9 cellular contexts compared by ENCODE assay signal in genomic region chr7:125061776-125062397, GRCh38.
DNase-seq lines count a peak whose midpoint lies in the region; ATAC-seq and TF ChIP-seq lines count a peak whose summit lies in the region.
"Had no signal": no experiment of that assay in that cellular context is flagged by ENCODE, and none has a peak within 500 bp of the region (broad histone marks: within the 10 kb centered on the region; RNA-seq: fewer than 3 reads in every experiment).

No MANE protein-coding gene starts in this region.

- no peaks in the 10 kb centered on the region for H3K27me3 ChIP-seq in osteoblast (ENCODE audit: insufficient read depth, low read length)

- no peaks in the 10 kb centered on the region for H3K79me2 ChIP-seq in osteoblast (ENCODE audit: insufficient read depth, low read length)

- TF ChIP-seq CTCF in activated B cell treated with CpG ODN at 0.5 μM for 24 hours (IDR thresholded peaks at IDR 0.05) (no peak), osteoblast (IDR thresholded peaks at IDR 0.05; ENCODE audit: extremely low read depth, low read depth, low read length) (no peak)

- H3K9me3 Mint-ChIP-seq in activated B cell treated with CpG ODN at 0.5 μM for 24 hours, result no peaks in the 10 kb centered on the region

- CTCF ChIA-PET in activated B cell treated with CpG ODN at 0.5 μM for 24 hours (lab: Charles Lee), result no interaction called here

- peak overlapping the region; percentile 5 for H3K4me2 ChIP-seq in osteoblast (ENCODE audit: insufficient read depth, low read length)

- no peak overlapping the region for H2AFZ ChIP-seq in osteoblast (ENCODE audit: low read length)

- H3K27me3 Mint-ChIP-seq in activated B cell treated with CpG ODN at 0.5 μM for 24 hours, result no peaks in the 10 kb centered on the region

- DNase-seq in Ammon's horn (ENCODE audit: low spot score) (peak; percentile 59), activated B cell treated with CpG ODN at 0.5 μM for 24 hours (no peak), osteoblast (ENCODE audit: insufficient read length, low spot score, missing footprints) (peak; percentile 14), GM19240 (ENCODE audit: insufficient read length, low spot score) (no peak)
- DNase-seq in activated CD4-positive, alpha-beta T cell treated with anti-CD3 and anti-CD28 coated beads, Interleukin-2, amount 50 U/mL, for 4 hours, result no peak
- DNase-seq: right cardiac atrium had no signal

- intact Hi-C loops in activated B cell treated with CpG ODN at 0.5 μM for 24 hours (cut with micrococcal nuclease), result no loop called here

- peak; percentile 81 for ATAC-seq in GM19463 (IDR thresholded peaks at IDR 0.05; ENCODE audit: unreplicated experiment)
- peak; percentile 99 for ATAC-seq in HG03442 (IDR thresholded peaks at IDR 0.05; ENCODE audit: unreplicated experiment)
- peak; percentile 47 for ATAC-seq in activated B cell treated with CpG ODN at 0.5 μM for 24 hours (ENCODE audit: low read depth)
- no peak for ATAC-seq in GM21576 (IDR thresholded peaks at IDR 0.05; ENCODE audit: unreplicated experiment)

- no peaks in the 10 kb centered on the region for H4K20me1 ChIP-seq in osteoblast (ENCODE audit: insufficient read depth, low read length)

- no peak overlapping the region for H3K4me3 ChIP-seq in osteoblast (ENCODE audit: insufficient read depth, low read length)

- peaks cover 2% of the 10 kb centered on the region for H3K4me1 Mint-ChIP-seq in activated B cell treated with CpG ODN at 0.5 μM for 24 hours

- no peak overlapping the region for H3K27ac Mint-ChIP-seq in activated B cell treated with CpG ODN at 0.5 μM for 24 hours

- POLR2A ChIA-PET in activated B cell treated with CpG ODN at 0.5 μM for 24 hours (lab: Charles Lee), result no interaction called here

- H3K4me1 ChIP-seq in osteoblast (ENCODE audit: insufficient read depth, low read length), result peaks cover 3% of the 10 kb centered on the region

- H3K36me3 Mint-ChIP-seq in activated B cell treated with CpG ODN at 0.5 μM for 24 hours (ENCODE audit: low read depth), result no peaks in the 10 kb centered on the region

- no peak overlapping the region for H3K4me3 Mint-ChIP-seq in activated B cell treated with CpG ODN at 0.5 μM for 24 hours

- H3K27ac ChIP-seq in osteoblast (ENCODE audit: low read depth, low read length), result no peak overlapping the region

- no peaks in the 10 kb centered on the region for H3K9me3 ChIP-seq in osteoblast (ENCODE audit: low read depth, low read length)

- H3K36me3 ChIP-seq in osteoblast (ENCODE audit: insufficient read depth, low read length), result no peaks in the 10 kb centered on the region

Comparison
In these comparisons a context has a peak if more than half of its experiments do, and no peak if none do; other contexts are left out.
1. DNase-seq: peak in Ammon's horn (single experiment) and osteoblast (single experiment); none in activated B cell treated with CpG ODN at 0.5 μM for 24 hours (single experiment), GM19240 (single experiment) and activated CD4-positive, alpha-beta T cell treated with anti-CD3 and anti-CD28 coated beads, Interleukin-2, amount 50 U/mL, for 4 hours (0 of 2).